ENCODE assay signal across 8 cellular contexts in genomic region chr10:27742926-27743735, GRCh38. TPM values are rescaled to one million over a fixed set of nuclear protein-coding genes. Genes with fewer than 3 reads are reported as not detected.
DNase-seq lines count a peak whose midpoint lies in the region; ATAC-seq, FAIRE-seq and TF ChIP-seq lines count a peak whose summit lies in the region.

No MANE protein-coding gene starts in this region.

- peaks cover 25% of the 10 kb centered on the region for H3K4me1 ChIP-seq in endothelial cell of umbilical vein (ENCODE audit: control insufficient read depth, extremely low read depth, insufficient read depth, low read length)

- H3K9me3 ChIP-seq in endothelial cell of umbilical vein (replicated peaks; ENCODE audit: control insufficient read depth, insufficient read depth, low read length) = no peaks in the 10 kb centered on the region

- H4K20me1 ChIP-seq in endothelial cell of umbilical vein (replicated peaks; ENCODE audit: control insufficient read depth, extremely low read depth, insufficient read depth, low read length) = no peaks in the 10 kb centered on the region

- FAIRE-seq in endothelial cell of umbilical vein (lab: Jason Lieb, UNC) = no peak

- H2AFZ ChIP-seq in endothelial cell of umbilical vein (ENCODE audit: low read depth, low read length) = peak overlapping the region; percentile 76

- BruUV-seq in endothelial cell of umbilical vein (replicated peaks; lab: Mats Ljungman, UMichigan) = no TSS peak

- H3K79me2 ChIP-seq in endothelial cell of umbilical vein (ENCODE audit: control insufficient read depth, insufficient read depth, low read length) = no peaks in the 10 kb centered on the region

- H3K4me2 ChIP-seq in endothelial cell of umbilical vein (ENCODE audit: insufficient read depth, low read length) = peak overlapping the region; percentile 62

- POLR2A ChIA-PET in endothelial cell of umbilical vein (lab: Charles Lee) = no interaction called here

- intact Hi-C loops in endothelial cell of umbilical vein (cut with micrococcal nuclease) = loop anchor here (1.0 to 5.0 kb wide), 8 partner anchors 40 to 639 kb away; partner anchors contain the start of genes MPP7 and ODAD2

- H3K4me3 Mint-ChIP-seq in type B pancreatic cell = peak overlapping the region; percentile 89

- H3K27ac Mint-ChIP-seq in type B pancreatic cell = no peak overlapping the region

- peaks cover 4% of the 10 kb centered on the region for H3K36me3 Mint-ChIP-seq in type B pancreatic cell

- CTCF ChIA-PET in endothelial cell of umbilical vein (lab: Charles Lee) = interaction anchor here (0.9 to 4.7 kb wide), 9 partner anchors 9 to 651 kb away, joined by 3 to 86 read pairs (median 7); no protein-coding TSS in a partner anchor

- peaks cover 13% of the 10 kb centered on the region for H3K4me1 Mint-ChIP-seq in type B pancreatic cell (ENCODE audit: unreplicated experiment)

- H3K9me1 ChIP-seq in endothelial cell of umbilical vein (replicated peaks; ENCODE audit: control insufficient read depth, extremely low read depth, insufficient read depth, low read length) = no peaks in the 10 kb centered on the region

- H3K27me3 ChIP-seq in endothelial cell of umbilical vein (ENCODE audit: control insufficient read depth in 2 of 2, insufficient read depth in 2 of 2, low read length in 2 of 2) = peaks cover 62 to 95% of the 10 kb centered on the region in 2 experiments

- H3K27me3 Mint-ChIP-seq in type B pancreatic cell = peaks cover 90% of the 10 kb centered on the region

- DNase-seq in HFF-Myc (ENCODE audit: extremely low read depth, low read depth) (no peak), endothelial cell of umbilical vein (ENCODE audit: low read depth, low spot score) (peak; percentile 12), myocyte (ENCODE audit: low read depth) (peak; percentile 16), type B pancreatic cell (ENCODE audit: extremely low spot score, unreplicated experiment) (peak; percentile 69)
- peak; percentile 16 for DNase-seq in activated CD4-positive, alpha-beta T cell treated with anti-CD3 and anti-CD28 coated beads, Interleukin-2, amount 50 U/mL, for 1 hour

- H3K4me3 ChIP-seq in HFF-Myc (replicated peaks; ENCODE audit: low read depth, low read length) = peak overlapping the region; percentile 96
- H3K4me3 ChIP-seq in endothelial cell of umbilical vein (replicated peaks in 1 of 3; ENCODE audit: insufficient read depth in 1 of 3, low read depth in 1 of 3, low read length in 3 of 3) = peak overlapping the region; percentile 30 to 50 (median 47)

- TF ChIP-seq POLR2A in endothelial cell of umbilical vein (IDR thresholded peaks at IDR 0.05; ENCODE audit: low read depth, low read length) = no peak

- dilution Hi-C loops in endothelial cell of umbilical vein (cut with MboI; ENCODE audit: extremely low pct_ligation_motif_present, low sequenced_read_pairs) = no loop called here

- H3K9ac ChIP-seq in endothelial cell of umbilical vein (replicated peaks; ENCODE audit: extremely low read depth, insufficient read depth, low read length) = no peak overlapping the region

- ATAC-seq in HG03354 (IDR thresholded peaks at IDR 0.05; ENCODE audit: poor library complexity, severe bottlenecking, unreplicated experiment) (no peak), GM21717 (IDR thresholded peaks at IDR 0.05; ENCODE audit: unreplicated experiment) (no peak), HG03097 (IDR thresholded peaks at IDR 0.05; ENCODE audit: low FRiP score, unreplicated experiment) (no peak)

- no peaks in the 10 kb centered on the region for H3K36me3 ChIP-seq in endothelial cell of umbilical vein (ENCODE audit: control insufficient read depth in 2 of 2, extremely low read depth in 1 of 2, insufficient read depth in 2 of 2, low read length in 2 of 2)

- no peak for TF ChIP-seq CTCF in HFF-Myc (IDR thresholded peaks at IDR 0.05; ENCODE audit: low read depth, low read length, missing control alignments)
- TF ChIP-seq CTCF in endothelial cell of umbilical vein (IDR thresholded peaks at IDR 0.05; ENCODE audit: extremely low read depth in 1 of 2, insufficient read depth in 1 of 2, low read depth in 1 of 2, low read length in 2 of 2) = no peak
- no peak for TF ChIP-seq CTCF in type B pancreatic cell (conservative IDR thresholded peaks at IDR 0.05)

- no peaks in the 10 kb centered on the region for H3K9me3 Mint-ChIP-seq in type B pancreatic cell

- no peak overlapping the region for H3K27ac ChIP-seq in endothelial cell of umbilical vein (ENCODE audit: insufficient read depth, low read depth, low read length)

TF ChIP-seq in endothelial cell of umbilical vein, 7 proteins besides CTCF, POLR2A, EP300 and RAD21:
- no peak for TF ChIP-seq FOS (IDR thresholded peaks at IDR 0.05; ENCODE audit: borderline replicate concordance, insufficient read depth, low read length)
- TF ChIP-seq EZH2 (IDR thresholded peaks at IDR 0.05; ENCODE audit: borderline replicate concordance, low read depth, low read length, severe bottlenecking) = peak; percentile 78
- TF ChIP-seq POLR2AphosphoS5 (IDR thresholded peaks at IDR 0.05; ENCODE audit: insufficient read depth, low read depth, low read length) = no peak
- TF ChIP-seq MAX (IDR thresholded peaks at IDR 0.05; ENCODE audit: insufficient read depth, insufficient read length) = no peak
- TF ChIP-seq GATA2 (IDR thresholded peaks at IDR 0.05; ENCODE audit: insufficient read depth, insufficient read length, low read depth, low read length) = no peak
- TF ChIP-seq MYC (IDR thresholded peaks at IDR 0.05; ENCODE audit: low read depth, low read length) = no peak
- no peak for TF ChIP-seq JUN (IDR thresholded peaks at IDR 0.05; ENCODE audit: borderline replicate concordance, insufficient read depth, insufficient read length, low read depth)

RNA-seq across cellular contexts. Expression of gene MKX, which starts 2.5 kb away (rescaled TPM):
- total RNA-seq in endothelial cell of umbilical vein (not detected in 2 replicates), myocyte (0.35 and 0.83 TPM in 2 replicates), type B pancreatic cell (ENCODE audit: low replicate concordance) (0.29 and 0.36 TPM in 2 replicates)
- polyA plus RNA-seq in endothelial cell of umbilical vein = not detected in 2 replicates
- polyA plus RNA-seq in endothelial cell of umbilical vein (2011; cell fraction: cytosol; rRNA removed) = 0.04 TPM in 1 of 2 replicates, not detected in the other
- polyA plus RNA-seq in endothelial cell of umbilical vein (2011; cell fraction: nucleus; rRNA removed) = 0.11 TPM in 1 of 2 replicates, not detected in the other
- not detected in 2 replicates for polyA plus RNA-seq in endothelial cell of umbilical vein (2012)
- not detected in 2 replicates for polyA minus RNA-seq in endothelial cell of umbilical vein
- not detected for polyA minus RNA-seq in endothelial cell of umbilical vein (2011; cell fraction: cytosol; rRNA and poly(A)+ RNA removed)
- not detected in 2 replicates for polyA minus RNA-seq in endothelial cell of umbilical vein (2011; cell fraction: nucleus; rRNA and poly(A)+ RNA removed)
- polyA plus RNA-seq in myocyte (2012) = 6.4 TPM
